ENCODE assay signal across 15 cellular contexts in the genomic region with DNA sequence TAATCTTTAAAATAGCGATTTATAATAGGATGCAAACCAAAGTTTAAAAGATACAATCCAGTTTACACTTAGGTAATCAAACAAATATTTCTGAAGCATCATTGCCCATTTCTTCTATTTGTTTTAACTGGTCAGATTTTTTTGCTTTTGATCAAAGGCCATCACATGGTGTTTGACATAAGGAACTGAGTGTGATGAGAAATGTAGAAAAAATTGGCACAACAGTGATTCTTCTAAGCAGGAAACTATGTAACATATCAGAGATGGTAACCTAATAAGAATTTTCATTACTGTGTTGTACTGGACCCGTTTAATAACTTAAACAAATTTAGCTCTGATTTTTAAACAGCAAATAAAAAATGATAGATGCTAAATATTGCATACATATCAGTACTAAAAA.
DNase-seq lines count a peak whose midpoint lies in the region; ATAC-seq and TF ChIP-seq lines count a peak whose summit lies in the region.
"Had no signal": no experiment of that assay in that cellular context is flagged by ENCODE, and none has a peak within 500 bp of the region (broad histone marks: within the 10 kb centered on the region; RNA-seq: fewer than 3 reads in every experiment).

No MANE protein-coding gene starts in this region.

- H2BK15ac ChIP-seq in mesenchymal stem cell (ENCODE audit: low read depth, poor library complexity, severe bottlenecking): no peak overlapping the region

- no peak overlapping the region for H2BK5ac ChIP-seq in mesenchymal stem cell (ENCODE audit: low read depth, low read length, poor library complexity, severe bottlenecking)

- H4K91ac ChIP-seq in mesenchymal stem cell (ENCODE audit: low read length): no peak overlapping the region

- peaks cover 6% of the 10 kb centered on the region; the same call in 1 of the 2 replicates for H3F3A ChIP-seq in GM23248 (ENCODE audit: insufficient read depth)

- no peak overlapping the region for H3K4me3 ChIP-seq in GM23248
- H3K4me3 ChIP-seq in choroid plexus epithelial cell (ENCODE audit: low read depth, low read length): no peak overlapping the region
- no peak overlapping the region for H3K4me3 ChIP-seq in fibroblast of mammary gland (ENCODE audit: control insufficient read depth, low read depth, low read length)
- H3K4me3 ChIP-seq in mesenchymal stem cell (ENCODE audit: insufficient read depth in 1 of 2, low read depth in 1 of 2, low read length in 2 of 2): no peak overlapping the region
- H3K4me3 ChIP-seq: GM23338 had no signal

- H3K79me2 ChIP-seq in GM23248 (ENCODE audit: insufficient read depth): no peaks in the 10 kb centered on the region

- H3K4me2 ChIP-seq in GM23248 (ENCODE audit: unreplicated experiment): no peak overlapping the region
- no peak overlapping the region for H3K4me2 ChIP-seq in mesenchymal stem cell (ENCODE audit: low read length, poor library complexity, severe bottlenecking)
- H3K4me2 ChIP-seq: GM23338 had no signal

- H3K9me3 ChIP-seq in GM23248 (ENCODE audit: low read depth) (no peaks in the 10 kb centered on the region), mesenchymal stem cell (ENCODE audit: control insufficient read depth, low read length) (no peaks in the 10 kb centered on the region)
- H3K9me3 ChIP-seq: BE2C, Caco-2 had no signal

- no peaks in the 10 kb centered on the region for H4K20me1 ChIP-seq in GM23248 (ENCODE audit: insufficient read depth)

- H2BK12ac ChIP-seq in mesenchymal stem cell (ENCODE audit: low read length in 2 of 2): no peak overlapping the region

- no peak overlapping the region for H3K4ac ChIP-seq in mesenchymal stem cell (ENCODE audit: low read depth in 1 of 2, low read length in 2 of 2)

- no peaks in the 10 kb centered on the region for H3K9me2 ChIP-seq in GM23248 (ENCODE audit: insufficient read depth)

- no peak overlapping the region for H4K8ac ChIP-seq in mesenchymal stem cell (ENCODE audit: low read length)

- H2AK5ac ChIP-seq in mesenchymal stem cell (ENCODE audit: low read length, severe bottlenecking): no peak overlapping the region

- H2BK120ac ChIP-seq in mesenchymal stem cell (ENCODE audit: low read depth, low read length): no peak overlapping the region

- peaks cover 19% of the 10 kb centered on the region for H3K4me1 ChIP-seq in GM23248 (ENCODE audit: insufficient read depth)
- H3K4me1 ChIP-seq in mesenchymal stem cell (ENCODE audit: control insufficient read depth, insufficient read depth, low read depth, low read length): no peaks in the 10 kb centered on the region
- H3K4me1 ChIP-seq: BE2C, Caco-2 had no signal

- no peak for TF ChIP-seq CTCF in choroid plexus epithelial cell (conservative IDR thresholded peaks at IDR 0.05; ENCODE audit: low read depth, low read length)
- no peak for TF ChIP-seq CTCF in fibroblast of mammary gland (conservative IDR thresholded peaks at IDR 0.05; ENCODE audit: control insufficient read depth, insufficient read depth, low read depth, low read length)

- in situ Hi-C loops in GM23248 (cut with MboI): no loop called here

- no peak overlapping the region for H3K9ac ChIP-seq in GM23248
- peak overlapping the region; percentile 5 for H3K9ac ChIP-seq in mesenchymal stem cell (ENCODE audit: low read length)

- DNase-seq in GM23248 (peak; percentile 28), choroid plexus epithelial cell (ENCODE audit: low read depth) (peak; percentile 41), fibroblast of mammary gland (ENCODE audit: low read depth) (peak; percentile 55), mesenchymal stem cell (no peak), NCI-H524 (lab: John Stamatoyannopoulos, UW) (no peak), NCI-H1930 (lab: John Stamatoyannopoulos, UW) (no peak)
- DNase-seq: BE2C; C1 segment of cervical spinal cord; Caco-2; CD4-positive, alpha-beta T cell; GDM1; HCEC 1CT had no signal

- H3K27me3 ChIP-seq in GM23248 (replicated peaks; ENCODE audit: insufficient read depth): no peaks in the 10 kb centered on the region
- no peaks in the 10 kb centered on the region for H3K27me3 ChIP-seq in mesenchymal stem cell (ENCODE audit: control insufficient read depth in 1 of 2, insufficient read depth in 1 of 2, low read length in 2 of 2)
- H3K27me3 ChIP-seq: BE2C had no signal

- H3K14ac ChIP-seq in mesenchymal stem cell (ENCODE audit: low read length in 2 of 2): no peak overlapping the region

- no peak overlapping the region for H3K18ac ChIP-seq in mesenchymal stem cell (ENCODE audit: low read depth in 1 of 2, low read length in 2 of 2)

- no peaks in the 10 kb centered on the region for H3K36me3 ChIP-seq in GM23248 (ENCODE audit: low read depth)
- H3K36me3 ChIP-seq in mesenchymal stem cell (ENCODE audit: control insufficient read depth in 1 of 2, insufficient read depth in 2 of 2, low read depth in 1 of 2, low read length in 2 of 2): no peaks in the 10 kb centered on the region
- H3K36me3 ChIP-seq: BE2C had no signal

- no peak for ATAC-seq in HG02571 (IDR thresholded peaks at IDR 0.05; ENCODE audit: unreplicated experiment)
- ATAC-seq in HG02623 (IDR thresholded peaks at IDR 0.05; ENCODE audit: unreplicated experiment): no peak
- ATAC-seq: GM23338 had no signal

- no peaks in the 10 kb centered on the region for H3K79me1 ChIP-seq in mesenchymal stem cell (replicated peaks; ENCODE audit: low read length, poor library complexity, severe bottlenecking)

- 63 to 69% methylated on average over 2 of the region's 2 CpGs for WGBS in GM23248 (ENCODE audit: low coverage in 1 of 2, low lambda C conversion rate in 2 of 2, missing lambda C conversion rate in 2 of 2), 2 experiments
- WGBS in mesenchymal stem cell: no CpG with 5 or more reads among the region's 2 CpGs

- no peak overlapping the region for H3K27ac ChIP-seq in GM23248
- no peak overlapping the region for H3K27ac ChIP-seq in mesenchymal stem cell (ENCODE audit: low read length, poor library complexity, severe bottlenecking)

- no peak overlapping the region for H2AFZ ChIP-seq in GM23248
- H2AFZ ChIP-seq in mesenchymal stem cell (ENCODE audit: low read depth, low read length): no peak overlapping the region
- H2AFZ ChIP-seq: GM23338 had no signal

- H3K23ac ChIP-seq in mesenchymal stem cell (ENCODE audit: low read length in 2 of 2): no peak overlapping the region

Comparison
In these comparisons a context has a peak if more than half of its experiments do, and no peak if none do; other contexts are left out.
1. DNase-seq: peak in GM23248 (single experiment), choroid plexus epithelial cell (single experiment) and fibroblast of mammary gland (single experiment); none in mesenchymal stem cell (single experiment), NCI-H524 (0 of 2) and NCI-H1930 (0 of 2).